31 cellular contexts compared by ENCODE assay signal in the genomic region with DNA sequence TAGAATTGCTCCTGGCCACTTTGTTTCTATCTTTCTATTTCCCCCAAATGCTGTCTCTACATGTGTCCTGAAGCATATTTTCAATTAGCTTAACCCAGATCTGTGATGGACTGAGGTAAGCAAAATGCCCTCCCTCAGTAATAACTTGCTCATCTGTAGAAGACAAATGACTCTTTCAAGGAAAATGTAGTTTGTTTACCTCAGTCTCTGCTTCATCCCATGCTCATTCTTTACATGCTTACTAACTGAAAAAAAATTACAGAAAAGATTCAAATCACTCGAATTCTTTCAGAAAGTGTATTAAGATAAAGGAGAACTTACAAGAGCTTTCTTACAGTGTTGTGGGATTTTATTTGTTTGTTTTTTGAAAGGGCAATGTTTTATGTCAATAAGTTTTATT.
"Had no signal": no experiment of that assay in that cellular context is flagged by ENCODE, and none has a peak within 500 bp of the region (broad histone marks: within the 10 kb centered on the region; RNA-seq: fewer than 3 reads in every experiment).

No MANE protein-coding gene starts in this region.

- H3K36me3 Mint-ChIP-seq: activated CD4-positive, alpha-beta memory T cell treated with anti-CD3 and anti-CD28 coated beads for 36 hours; activated CD8-positive, alpha-beta memory T cell treated with anti-CD3 and anti-CD28 coated beads, Interleukin-2, amount 10 ng/mL, durations not matched to agents 7 days and 5 days; activated naive CD4-positive, alpha-beta T cell treated with anti-CD3 and anti-CD28 coated beads, Interleukin-2, amount 50 U/mL, for 24 hours; activated naive CD8-positive, alpha-beta T cell treated with anti-CD3 and anti-CD28 coated beads for 36 hours had no signal

- H3K27ac Mint-ChIP-seq: activated CD4-positive, alpha-beta memory T cell treated with anti-CD3 and anti-CD28 coated beads for 36 hours; activated CD4-positive, alpha-beta T cell treated with anti-CD3 and anti-CD28 coated beads for 36 hours; activated CD4-positive, alpha-beta T cell treated with anti-CD3 and anti-CD28 coated beads, Interleukin-2, amount 10 ng/mL, durations not matched to agents 24 days and 14 days; activated CD8-positive, alpha-beta memory T cell treated with anti-CD3 and anti-CD28 coated beads, Interleukin-2, amount 10 ng/mL, durations not matched to agents 7 days and 5 days; activated CD8-positive, alpha-beta T cell treated with anti-CD3 and anti-CD28 coated beads, Interleukin-2, amount 10 ng/mL, durations not matched to agents 7 days and 5 days; activated naive CD4-positive, alpha-beta T cell treated with anti-CD3 and anti-CD28 coated beads for 36 hours; activated naive CD4-positive, alpha-beta T cell treated with anti-CD3 and anti-CD28 coated beads, Interleukin-2, amount 50 U/mL, for 24 hours; activated naive CD8-positive, alpha-beta T cell treated with anti-CD3 and anti-CD28 coated beads for 36 hours; activated naive CD8-positive, alpha-beta T cell treated with anti-CD3 and anti-CD28 coated beads, Interleukin-2, amount 50 U/mL, for 24 hours; activated T-helper 1 cell treated with anti-CD3 and anti-CD28 coated beads, Interleukin-12 subunit alpha, Interleukin-12 subunit beta, Interleukin-2, Interleukin-4 antibody, amounts not matched to agents 30 ng/mL and 10 ng/mL and 1 ng/mL, durations not matched to agents 14 hours and 24 hours and 36 hours; activated T-helper 2 cell treated with anti-CD3 and anti-CD28 coated beads, Interferon-gamma antibody, Interleukin-2, Interleukin-4, amounts not matched to agents 10 μg/mL and 5 μg/mL and 100 μg/mL, durations not matched to agents 14 hours and 24 hours and 36 hours; effector memory CD8-positive, alpha-beta T cell had no signal

- H3K9me3 ChIP-seq: ascending aorta, esophagus squamous epithelium, gastroesophageal sphincter, heart right ventricle had no signal

- H3K4me3 ChIP-seq: ascending aorta, coronary artery, esophagus squamous epithelium, gastroesophageal sphincter, heart right ventricle, hepatocyte had no signal

- H3K27ac ChIP-seq: ascending aorta, brain microvascular endothelial cell, coronary artery, epithelial cell of prostate, esophagus squamous epithelium, gastroesophageal sphincter, heart right ventricle, hepatocyte had no signal

- H3K79me2 ChIP-seq: hepatocyte had no signal

- ATAC-seq: activated CD4-positive, alpha-beta T cell treated with anti-CD3 and anti-CD28 coated beads for 36 hours; activated CD8-positive, alpha-beta memory T cell treated with anti-CD3 and anti-CD28 coated beads, Interleukin-2, amount 10 ng/mL, durations not matched to agents 7 days and 5 days; activated CD8-positive, alpha-beta T cell treated with anti-CD3 and anti-CD28 coated beads, Interleukin-2, amount 10 ng/mL, durations not matched to agents 7 days and 5 days; activated naive CD8-positive, alpha-beta T cell treated with anti-CD3 and anti-CD28 coated beads, Interleukin-2, amount 50 U/mL, for 24 hours; effector memory CD8-positive, alpha-beta T cell; gastroesophageal sphincter; heart right ventricle had no signal

- H3K27me3 ChIP-seq: ascending aorta, brain microvascular endothelial cell, esophagus squamous epithelium, gastroesophageal sphincter, heart right ventricle, hepatocyte had no signal

- H2AFZ ChIP-seq: hepatocyte had no signal

- H3K4me2 ChIP-seq: hepatocyte had no signal

- DNase-seq: activated CD4-positive, alpha-beta memory T cell treated with anti-CD3 and anti-CD28 coated beads for 36 hours; activated CD4-positive, alpha-beta T cell treated with anti-CD3 and anti-CD28 coated beads for 36 hours; activated CD4-positive, alpha-beta T cell treated with anti-CD3 and anti-CD28 coated beads, Interleukin-2, amount 10 ng/mL, durations not matched to agents 24 days and 14 days; activated CD4-positive, CD25-positive, alpha-beta regulatory T cell; activated CD4-positive, CD25-positive, alpha-beta regulatory T cell treated with anti-CD3 and anti-CD28 coated beads, Interleukin-2, amount 50 U/mL, for 72 hours; activated CD8-positive, alpha-beta memory T cell treated with anti-CD3 and anti-CD28 coated beads, Interleukin-2, amount 10 ng/mL, durations not matched to agents 7 days and 5 days; activated CD8-positive, alpha-beta memory T cell treated with anti-CD3 and anti-CD28 coated beads, Interleukin-2, amount 50 U/mL, for 4 hours; activated CD8-positive, alpha-beta T cell treated with anti-CD3 and anti-CD28 coated beads, Interleukin-2, amount 10 ng/mL, durations not matched to agents 7 days and 5 days; activated effector memory CD4-positive, alpha-beta T cell treated with anti-CD3 and anti-CD28 coated beads, Interleukin-2, amount 50 U/mL, for 16 hours; activated naive CD4-positive, alpha-beta T cell treated with anti-CD3 and anti-CD28 coated beads for 36 hours; activated naive CD8-positive, alpha-beta T cell treated with anti-CD3 and anti-CD28 coated beads for 36 hours; activated naive CD8-positive, alpha-beta T cell treated with anti-CD3 and anti-CD28 coated beads, Interleukin-2, amount 50 U/mL, for 24 hours; activated T-cell treated with anti-CD3 and anti-CD28 coated beads, Interleukin-2, amount 50 U/mL, for 1 hour; activated T-cell treated with anti-CD3 and anti-CD28 coated beads, Interleukin-2, amount 50 U/mL, for 48 hours; brain microvascular endothelial cell; dermis blood vessel endothelial cell; effector CD4-positive, alpha-beta T cell; effector memory CD8-positive, alpha-beta T cell; esophagus squamous epithelium; foreskin melanocyte; heart right ventricle; T-helper 2 cell had no signal

- H3K4me1 Mint-ChIP-seq: activated CD4-positive, alpha-beta T cell treated with anti-CD3 and anti-CD28 coated beads for 36 hours; activated CD4-positive, alpha-beta T cell treated with anti-CD3 and anti-CD28 coated beads, Interleukin-2, amount 10 ng/mL, durations not matched to agents 24 days and 14 days; activated CD8-positive, alpha-beta memory T cell treated with anti-CD3 and anti-CD28 coated beads, Interleukin-2, amount 10 ng/mL, durations not matched to agents 7 days and 5 days; activated naive CD4-positive, alpha-beta T cell treated with anti-CD3 and anti-CD28 coated beads, Interleukin-2, amount 50 U/mL, for 24 hours; activated naive CD8-positive, alpha-beta T cell treated with anti-CD3 and anti-CD28 coated beads for 36 hours; activated naive CD8-positive, alpha-beta T cell treated with anti-CD3 and anti-CD28 coated beads, Interleukin-2, amount 50 U/mL, for 24 hours; central memory CD8-positive, alpha-beta T cell had no signal

- H3K36me3 ChIP-seq: ascending aorta, brain microvascular endothelial cell, esophagus squamous epithelium, gastroesophageal sphincter, heart right ventricle had no signal

- H3K4me1 ChIP-seq: ascending aorta, esophagus squamous epithelium, gastroesophageal sphincter had no signal

- H3K4me3 Mint-ChIP-seq: activated CD4-positive, alpha-beta memory T cell treated with anti-CD3 and anti-CD28 coated beads for 36 hours; activated CD4-positive, alpha-beta T cell treated with anti-CD3 and anti-CD28 coated beads for 36 hours; activated CD4-positive, alpha-beta T cell treated with anti-CD3 and anti-CD28 coated beads, Interleukin-2, amount 10 ng/mL, durations not matched to agents 24 days and 14 days; activated CD8-positive, alpha-beta memory T cell treated with anti-CD3 and anti-CD28 coated beads, Interleukin-2, amount 10 ng/mL, durations not matched to agents 7 days and 5 days; activated CD8-positive, alpha-beta T cell treated with anti-CD3 and anti-CD28 coated beads, Interleukin-2, amount 10 ng/mL, durations not matched to agents 7 days and 5 days; activated naive CD4-positive, alpha-beta T cell treated with anti-CD3 and anti-CD28 coated beads for 36 hours; activated naive CD4-positive, alpha-beta T cell treated with anti-CD3 and anti-CD28 coated beads, Interleukin-2, amount 50 U/mL, for 24 hours; activated naive CD8-positive, alpha-beta T cell treated with anti-CD3 and anti-CD28 coated beads for 36 hours; activated naive CD8-positive, alpha-beta T cell treated with anti-CD3 and anti-CD28 coated beads, Interleukin-2, amount 50 U/mL, for 24 hours; activated T-helper 1 cell treated with anti-CD3 and anti-CD28 coated beads, Interleukin-12 subunit alpha, Interleukin-12 subunit beta, Interleukin-2, Interleukin-4 antibody, amounts not matched to agents 30 ng/mL and 10 ng/mL and 1 ng/mL, durations not matched to agents 14 hours and 24 hours and 36 hours; central memory CD8-positive, alpha-beta T cell; effector memory CD8-positive, alpha-beta T cell had no signal

- H3K27me3 Mint-ChIP-seq: activated CD4-positive, alpha-beta memory T cell treated with anti-CD3 and anti-CD28 coated beads for 36 hours; activated CD4-positive, alpha-beta T cell treated with anti-CD3 and anti-CD28 coated beads for 36 hours; activated CD4-positive, alpha-beta T cell treated with anti-CD3 and anti-CD28 coated beads, Interleukin-2, amount 10 ng/mL, durations not matched to agents 24 days and 14 days; activated CD8-positive, alpha-beta memory T cell treated with anti-CD3 and anti-CD28 coated beads, Interleukin-2, amount 10 ng/mL, durations not matched to agents 7 days and 5 days; activated naive CD4-positive, alpha-beta T cell treated with anti-CD3 and anti-CD28 coated beads, Interleukin-2, amount 50 U/mL, for 24 hours; activated naive CD8-positive, alpha-beta T cell treated with anti-CD3 and anti-CD28 coated beads for 36 hours; activated naive CD8-positive, alpha-beta T cell treated with anti-CD3 and anti-CD28 coated beads, Interleukin-2, amount 50 U/mL, for 24 hours; central memory CD8-positive, alpha-beta T cell; effector memory CD8-positive, alpha-beta T cell had no signal

- H3K9me3 Mint-ChIP-seq: activated CD4-positive, alpha-beta memory T cell treated with anti-CD3 and anti-CD28 coated beads for 36 hours; activated CD4-positive, alpha-beta T cell treated with anti-CD3 and anti-CD28 coated beads, Interleukin-2, amount 10 ng/mL, durations not matched to agents 24 days and 14 days; activated naive CD4-positive, alpha-beta T cell treated with anti-CD3 and anti-CD28 coated beads for 36 hours; activated naive CD4-positive, alpha-beta T cell treated with anti-CD3 and anti-CD28 coated beads, Interleukin-2, amount 50 U/mL, for 24 hours; activated naive CD8-positive, alpha-beta T cell treated with anti-CD3 and anti-CD28 coated beads for 36 hours; activated naive CD8-positive, alpha-beta T cell treated with anti-CD3 and anti-CD28 coated beads, Interleukin-2, amount 50 U/mL, for 24 hours; activated T-helper 1 cell treated with anti-CD3 and anti-CD28 coated beads, Interleukin-12 subunit alpha, Interleukin-12 subunit beta, Interleukin-2, Interleukin-4 antibody, amounts not matched to agents 30 ng/mL and 10 ng/mL and 1 ng/mL, durations not matched to agents 14 hours and 24 hours and 36 hours; activated T-helper 2 cell treated with anti-CD3 and anti-CD28 coated beads, Interferon-gamma antibody, Interleukin-2, Interleukin-4, amounts not matched to agents 10 μg/mL and 5 μg/mL and 100 μg/mL, durations not matched to agents 14 hours and 24 hours and 36 hours had no signal
